8 cellular contexts compared by ENCODE assay signal in genomic region chrX:40171513-40172168, GRCh38.
DNase-seq lines count a peak whose midpoint lies in the region; ATAC-seq and TF ChIP-seq lines count a peak whose summit lies in the region.

No MANE protein-coding gene starts in this region.

- H3K18ac ChIP-seq in trophoblast cell (ENCODE audit: low read length): peak overlapping the region; percentile 47

- TF ChIP-seq CTCF in gastroesophageal sphincter (IDR thresholded peaks at IDR 0.05): no peak

- no peak overlapping the region for H3K23ac ChIP-seq in trophoblast cell (ENCODE audit: low read length)

- H4K8ac ChIP-seq in trophoblast cell (ENCODE audit: low read depth, low read length): peak overlapping the region; percentile 56

- H3K36me3 ChIP-seq in gastroesophageal sphincter (no peaks in the 10 kb centered on the region), trophoblast cell (ENCODE audit: control insufficient read depth in 1 of 2, insufficient read depth in 2 of 2, low read length in 2 of 2) (no peaks in the 10 kb centered on the region)

- H3K4me3 ChIP-seq in gastroesophageal sphincter: peak overlapping the region; percentile 41 to 56
- no peak overlapping the region for H3K4me3 ChIP-seq in trophoblast cell (ENCODE audit: low read depth, low read length)

- peaks cover 37% of the 10 kb centered on the region for H3K4me1 Mint-ChIP-seq in activated T-helper 2 cell treated with anti-CD3 and anti-CD28 coated beads, Interferon-gamma antibody, Interleukin-2, Interleukin-4, amounts not matched to agents 10 μg/mL and 5 μg/mL and 100 μg/mL, durations not matched to agents 14 hours and 24 hours and 36 hours (ENCODE audit: low read depth)

- H3K27me3 ChIP-seq in gastroesophageal sphincter (no peaks in the 10 kb centered on the region), trophoblast cell (ENCODE audit: insufficient read depth, low read length) (peaks cover 19% of the 10 kb centered on the region)

- peaks cover 0 to 55% (median 0%) of the 10 kb centered on the region in 3 donors for H3K4me1 ChIP-seq in gastroesophageal sphincter
- H3K4me1 ChIP-seq in trophoblast cell (ENCODE audit: control insufficient read depth in 1 of 2, insufficient read depth in 2 of 2, low read length in 2 of 2): peaks cover 27 to 53% of the 10 kb centered on the region in 2 experiments

- no peaks in the 10 kb centered on the region for H3K27me3 Mint-ChIP-seq in activated T-helper 2 cell treated with anti-CD3 and anti-CD28 coated beads, Interferon-gamma antibody, Interleukin-2, Interleukin-4, amounts not matched to agents 10 μg/mL and 5 μg/mL and 100 μg/mL, durations not matched to agents 14 hours and 24 hours and 36 hours (ENCODE audit: low read depth)

- peak overlapping the region; percentile 99 for H3K27ac Mint-ChIP-seq in activated T-helper 2 cell treated with anti-CD3 and anti-CD28 coated beads, Interferon-gamma antibody, Interleukin-2, Interleukin-4, amounts not matched to agents 10 μg/mL and 5 μg/mL and 100 μg/mL, durations not matched to agents 14 hours and 24 hours and 36 hours

- no peak overlapping the region for H2BK12ac ChIP-seq in trophoblast cell (ENCODE audit: low read length)

- no peak overlapping the region for H2BK5ac ChIP-seq in trophoblast cell (ENCODE audit: low read depth, low read length, poor library complexity)

- no peak overlapping the region for H2AFZ ChIP-seq in trophoblast cell (ENCODE audit: insufficient read depth, low read length, poor library complexity)

- peak overlapping the region; percentile 85 to 93 (median 92) for H3K27ac ChIP-seq in gastroesophageal sphincter
- H3K27ac ChIP-seq in trophoblast cell (ENCODE audit: low read depth, low read length): no peak overlapping the region

- peaks cover 5% of the 10 kb centered on the region for H3K36me3 Mint-ChIP-seq in activated T-helper 2 cell treated with anti-CD3 and anti-CD28 coated beads, Interferon-gamma antibody, Interleukin-2, Interleukin-4, amounts not matched to agents 10 μg/mL and 5 μg/mL and 100 μg/mL, durations not matched to agents 14 hours and 24 hours and 36 hours (ENCODE audit: low read depth)

- TF ChIP-seq EP300 in gastroesophageal sphincter (IDR thresholded peaks at IDR 0.05): no peak

- peak overlapping the region; percentile 55 for H4K91ac ChIP-seq in trophoblast cell (ENCODE audit: low read depth, low read length)

- no peaks in the 10 kb centered on the region for H3K9me3 Mint-ChIP-seq in activated T-helper 2 cell treated with anti-CD3 and anti-CD28 coated beads, Interferon-gamma antibody, Interleukin-2, Interleukin-4, amounts not matched to agents 10 μg/mL and 5 μg/mL and 100 μg/mL, durations not matched to agents 14 hours and 24 hours and 36 hours

- H3K9ac ChIP-seq in trophoblast cell (ENCODE audit: low read length): no peak overlapping the region

- ATAC-seq in gastroesophageal sphincter: no peak

- no peak overlapping the region for H3K4ac ChIP-seq in trophoblast cell (ENCODE audit: low read depth, low read length)

- H3K4me2 ChIP-seq in trophoblast cell (ENCODE audit: low read length): peak overlapping the region; percentile 83

- intact Hi-C loops in activated T-helper 2 cell treated with anti-CD3 and anti-CD28 coated beads, Interferon-gamma antibody, Interleukin-2, Interleukin-4, amounts not matched to agents 10 μg/mL and 5 μg/mL and 100 μg/mL, durations not matched to agents 14 hours and 24 hours and 36 hours (cut with micrococcal nuclease): loop anchor here (5.0 to 10.0 kb wide), 7 partner anchors 159 to 1364 kb away; no protein-coding TSS in a partner anchor

- H2BK120ac ChIP-seq in trophoblast cell (ENCODE audit: insufficient read depth, low read length, poor library complexity): no peak overlapping the region

- no peak overlapping the region for H3K14ac ChIP-seq in trophoblast cell (ENCODE audit: low read length)

- H2AK5ac ChIP-seq in trophoblast cell (ENCODE audit: low read length): no peak overlapping the region

- no CpG with 5 or more reads among the region's 54 CpGs for WGBS in gastroesophageal sphincter (ENCODE audit: low coverage in 1 of 2), 2 donors
- no CpG with 5 or more reads among the region's 54 CpGs for WGBS in trophoblast cell (ENCODE audit: extremely low coverage, insufficient coverage, insufficient read length)

- H3K9me3 ChIP-seq in gastroesophageal sphincter (no peaks in the 10 kb centered on the region), trophoblast cell (ENCODE audit: insufficient read depth, low read depth, low read length) (no peaks in the 10 kb centered on the region)

- DNase-seq in activated gamma-delta T cell treated with Interleukin-2 at 50 U/mL for 16 hours (peak; percentile 32), activated gamma-delta T cell (lab: John Stamatoyannopoulos, UW) (no peak), trophoblast cell (peak in 1 of 2 donors; percentile 40), SHP77 treated with DMSO at 0.1 percent for 48 hours (lab: John Stamatoyannopoulos, UW) (no peak), NCI-H2081 (lab: John Stamatoyannopoulos, UW) (no peak), pons (ENCODE audit: low spot score) (no peak)
- DNase-seq in activated T-helper 2 cell treated with anti-CD3 and anti-CD28 coated beads, Interferon-gamma antibody, Interleukin-2, Interleukin-4, amounts not matched to agents 10 μg/mL and 5 μg/mL and 100 μg/mL, durations not matched to agents 14 hours and 24 hours and 36 hours (ENCODE audit: low spot score): no peak

- H3K79me2 ChIP-seq in trophoblast cell (ENCODE audit: control insufficient read depth, insufficient read depth, low read length, poor library complexity): no peaks in the 10 kb centered on the region

- H3K4me3 Mint-ChIP-seq in activated T-helper 2 cell treated with anti-CD3 and anti-CD28 coated beads, Interferon-gamma antibody, Interleukin-2, Interleukin-4, amounts not matched to agents 10 μg/mL and 5 μg/mL and 100 μg/mL, durations not matched to agents 14 hours and 24 hours and 36 hours (ENCODE audit: low read depth): peak overlapping the region; percentile 84

- TF ChIP-seq POLR2A in gastroesophageal sphincter (IDR thresholded peaks at IDR 0.05): no peak

- H3K79me1 ChIP-seq in trophoblast cell (ENCODE audit: low read length): peaks cover 18% of the 10 kb centered on the region

- no peak overlapping the region for H4K12ac ChIP-seq in trophoblast cell (ENCODE audit: low read depth, low read length)
